ENCODE assay signal across 23 cellular contexts in genomic region chr5:137147346-137147745, GRCh38.
DNase-seq lines count a peak whose midpoint lies in the region; ATAC-seq and TF ChIP-seq lines count a peak whose summit lies in the region.
"Had no signal": no experiment of that assay in that cellular context is flagged by ENCODE, and none has a peak within 500 bp of the region (broad histone marks: within the 10 kb centered on the region; RNA-seq: fewer than 3 reads in every experiment).

No MANE protein-coding gene starts in this region.

- peaks cover 35% of the 10 kb centered on the region for H3K4me1 Mint-ChIP-seq in osteocyte (ENCODE audit: unreplicated experiment)
- H3K4me1 Mint-ChIP-seq: activated CD4-positive, alpha-beta T cell treated with anti-CD3 and anti-CD28 coated beads, Interleukin-2, amount 10 ng/mL, durations not matched to agents 24 days and 14 days; activated naive CD4-positive, alpha-beta T cell treated with anti-CD3 and anti-CD28 coated beads, Interleukin-2, amount 50 U/mL, for 24 hours; B cell had no signal

- H3K27ac Mint-ChIP-seq in osteocyte (ENCODE audit: unreplicated experiment), result peak overlapping the region; percentile 97
- H3K27ac Mint-ChIP-seq: activated CD4-positive, alpha-beta T cell treated with anti-CD3 and anti-CD28 coated beads, Interleukin-2, amount 10 ng/mL, durations not matched to agents 24 days and 14 days; activated naive CD4-positive, alpha-beta T cell treated with anti-CD3 and anti-CD28 coated beads, Interleukin-2, amount 50 U/mL, for 24 hours; activated T-helper 1 cell treated with anti-CD3 and anti-CD28 coated beads, Interleukin-12 subunit alpha, Interleukin-12 subunit beta, Interleukin-2, Interleukin-4 antibody, amounts not matched to agents 30 ng/mL and 10 ng/mL and 1 ng/mL, durations not matched to agents 14 hours and 24 hours and 36 hours; B cell had no signal

- H3K9me3 ChIP-seq in Loucy (ENCODE audit: insufficient read depth, low read depth, low read length), result no peaks in the 10 kb centered on the region
- no peaks in the 10 kb centered on the region for H3K9me3 ChIP-seq in mammary epithelial cell (replicated peaks; ENCODE audit: insufficient read depth, low read length)

- H3K4me2 ChIP-seq in Loucy (ENCODE audit: low read depth, low read length, poor library complexity, severe bottlenecking) (peak overlapping the region; percentile 22), mammary epithelial cell (ENCODE audit: insufficient read depth, low read depth, low read length) (no peak overlapping the region)

- CTCF ChIA-PET in mammary epithelial cell (lab: Charles Lee; ENCODE audit: low non-redundant PET), result no interaction called here

- dilution Hi-C loops in mammary epithelial cell (cut with HindIII; ENCODE audit: low sequenced_read_pairs), result no loop called here

- H3K4me3 ChIP-seq in Loucy (ENCODE audit: low read length, poor library complexity, severe bottlenecking) (no peak overlapping the region), mammary epithelial cell (replicated peaks in 1 of 3; ENCODE audit: insufficient read depth in 1 of 3, low read depth in 2 of 3, low read length in 3 of 3) (no peak overlapping the region)

- H3K4me1 ChIP-seq in Loucy (ENCODE audit: insufficient read depth, low read length, poor library complexity, severe bottlenecking), result peaks cover 8% of the 10 kb centered on the region
- H3K4me1 ChIP-seq in mammary epithelial cell (ENCODE audit: insufficient read depth, low read length), result peaks cover 31% of the 10 kb centered on the region

- DNase-seq in NCI-H1417 (lab: John Stamatoyannopoulos, UW) (peak in 2 of 3 experiments; percentile 12 to 56), NCI-H1417 treated with DMSO at 0.1 percent for 48 hours (lab: John Stamatoyannopoulos, UW) (no peak), mammary epithelial cell (no peak), osteocyte (ENCODE audit: extremely low spot score, unreplicated experiment) (peak; percentile 30), C1 segment of cervical spinal cord (lab: John Stamatoyannopoulos, UW) (no peak)
- DNase-seq: activated CD4-positive, alpha-beta T cell treated with anti-CD3 and anti-CD28 coated beads, Interleukin-2, amount 10 ng/mL, durations not matched to agents 24 days and 14 days; cerebellar nuclear complex; erythroblast; foreskin melanocyte; H7; IMR-90; left ventricle myocardium superior; MM.1S; NCI-H146; stimulated activated CD4-positive, alpha-beta T cell treated with anti-CD3 and anti-CD28 coated beads, Interleukin-4, amount 100 ng/mL, for 1 hour; stimulated activated naive CD4-positive, alpha-beta T cell treated with Interleukin-2 at 50 U/mL for 16 hours; T-helper 2 cell had no signal

- intact Hi-C loops in mammary epithelial cell (cut with micrococcal nuclease), result loop anchor here (2.0 to 5.0 kb wide), 2 partner anchors 57 to 335 kb away; no protein-coding TSS in a partner anchor

- H2AFZ ChIP-seq in Loucy (ENCODE audit: low read length) (no peak overlapping the region), mammary epithelial cell (ENCODE audit: low read depth, low read length) (no peak overlapping the region)

- H3K27ac ChIP-seq in mammary epithelial cell (ENCODE audit: insufficient read depth, low read depth, low read length), result peak overlapping the region; percentile 97

- H3K36me3 Mint-ChIP-seq in osteocyte (ENCODE audit: unreplicated experiment), result peaks cover 3% of the 10 kb centered on the region
- H3K36me3 Mint-ChIP-seq: activated naive CD4-positive, alpha-beta T cell treated with anti-CD3 and anti-CD28 coated beads, Interleukin-2, amount 50 U/mL, for 24 hours had no signal

- TF ChIP-seq CTCF in Loucy (conservative IDR thresholded peaks at IDR 0.05; ENCODE audit: low read length), result no peak
- no peak for TF ChIP-seq CTCF in mammary epithelial cell (conservative IDR thresholded peaks at IDR 0.05 in 1 of 2, IDR thresholded peaks at IDR 0.05 in 1 of 2; ENCODE audit: extremely low read depth in 1 of 2, insufficient read depth in 1 of 2, low read depth in 1 of 2, low read length in 2 of 2)
- TF ChIP-seq CTCF in osteocyte (IDR thresholded peaks at IDR 0.05), result no peak

- H3K36me3 ChIP-seq in Loucy (ENCODE audit: insufficient read depth, low read length) (no peaks in the 10 kb centered on the region), mammary epithelial cell (ENCODE audit: insufficient read depth, low read length) (no peaks in the 10 kb centered on the region)

- in situ Hi-C loops in mammary epithelial cell (cut with MboI; ENCODE audit: low sequenced_read_pairs in 2 of 2), result no loop called here

- H4K20me1 ChIP-seq in Loucy (ENCODE audit: insufficient read depth, low read length, poor library complexity, severe bottlenecking) (no peaks in the 10 kb centered on the region), mammary epithelial cell (ENCODE audit: insufficient read depth, low read length) (no peaks in the 10 kb centered on the region)

- H3K9ac ChIP-seq in Loucy (ENCODE audit: low read depth, low read length, poor library complexity, severe bottlenecking) (no peak overlapping the region), mammary epithelial cell (ENCODE audit: insufficient read depth, low read length) (no peak overlapping the region)

- H3K9me3 Mint-ChIP-seq in osteocyte (ENCODE audit: unreplicated experiment), result no peaks in the 10 kb centered on the region
- H3K9me3 Mint-ChIP-seq: activated CD4-positive, alpha-beta T cell treated with anti-CD3 and anti-CD28 coated beads, Interleukin-2, amount 10 ng/mL, durations not matched to agents 24 days and 14 days; activated naive CD4-positive, alpha-beta T cell treated with anti-CD3 and anti-CD28 coated beads, Interleukin-2, amount 50 U/mL, for 24 hours; activated T-helper 1 cell treated with anti-CD3 and anti-CD28 coated beads, Interleukin-12 subunit alpha, Interleukin-12 subunit beta, Interleukin-2, Interleukin-4 antibody, amounts not matched to agents 30 ng/mL and 10 ng/mL and 1 ng/mL, durations not matched to agents 14 hours and 24 hours and 36 hours had no signal

- ATAC-seq in GM18502 (IDR thresholded peaks at IDR 0.05; ENCODE audit: poor library complexity, unreplicated experiment) (no peak), GM19452 (IDR thresholded peaks at IDR 0.05; ENCODE audit: unreplicated experiment) (no peak)

- no peaks in the 10 kb centered on the region for H3K27me3 Mint-ChIP-seq in osteocyte (ENCODE audit: unreplicated experiment)
- H3K27me3 Mint-ChIP-seq: activated CD4-positive, alpha-beta T cell treated with anti-CD3 and anti-CD28 coated beads, Interleukin-2, amount 10 ng/mL, durations not matched to agents 24 days and 14 days; activated naive CD4-positive, alpha-beta T cell treated with anti-CD3 and anti-CD28 coated beads, Interleukin-2, amount 50 U/mL, for 24 hours had no signal

- no peaks in the 10 kb centered on the region for H3K27me3 ChIP-seq in Loucy (ENCODE audit: insufficient read depth, low read length, poor library complexity, severe bottlenecking)
- no peaks in the 10 kb centered on the region for H3K27me3 ChIP-seq in mammary epithelial cell (ENCODE audit: insufficient read depth, low read length)

- H3K79me2 ChIP-seq in Loucy (ENCODE audit: insufficient read depth, low read length) (no peaks in the 10 kb centered on the region), mammary epithelial cell (ENCODE audit: insufficient read depth, low read length) (no peaks in the 10 kb centered on the region)

- no TSS peak for BruUV-seq in mammary epithelial cell (replicated peaks; lab: Mats Ljungman, UMichigan)

- no peaks in the 10 kb centered on the region for H3K9me2 ChIP-seq in Loucy (replicated peaks; ENCODE audit: low read depth, low read length)

- H3K4me3 Mint-ChIP-seq in osteocyte (ENCODE audit: unreplicated experiment), result no peak overlapping the region
- H3K4me3 Mint-ChIP-seq: activated CD4-positive, alpha-beta T cell treated with anti-CD3 and anti-CD28 coated beads, Interleukin-2, amount 10 ng/mL, durations not matched to agents 24 days and 14 days; activated naive CD4-positive, alpha-beta T cell treated with anti-CD3 and anti-CD28 coated beads, Interleukin-2, amount 50 U/mL, for 24 hours; activated T-helper 1 cell treated with anti-CD3 and anti-CD28 coated beads, Interleukin-12 subunit alpha, Interleukin-12 subunit beta, Interleukin-2, Interleukin-4 antibody, amounts not matched to agents 30 ng/mL and 10 ng/mL and 1 ng/mL, durations not matched to agents 14 hours and 24 hours and 36 hours; B cell had no signal

- no peaks in the 10 kb centered on the region for H3F3A ChIP-seq in Loucy (ENCODE audit: low read depth)

- 94% methylated on average over 5 of the region's 5 CpGs for WGBS in mammary epithelial cell (ENCODE audit: low coverage, missing lambda C conversion rate)

Comparison
In these comparisons a context has a peak if more than half of its experiments do, and no peak if none do; other contexts are left out.
1. DNase-seq: peak in NCI-H1417 (2 of 3) and osteocyte (single experiment); none in NCI-H1417 treated with DMSO at 0.1 percent for 48 hours (single experiment), mammary epithelial cell (single experiment) and C1 segment of cervical spinal cord (0 of 14).